In the genomic region with DNA sequence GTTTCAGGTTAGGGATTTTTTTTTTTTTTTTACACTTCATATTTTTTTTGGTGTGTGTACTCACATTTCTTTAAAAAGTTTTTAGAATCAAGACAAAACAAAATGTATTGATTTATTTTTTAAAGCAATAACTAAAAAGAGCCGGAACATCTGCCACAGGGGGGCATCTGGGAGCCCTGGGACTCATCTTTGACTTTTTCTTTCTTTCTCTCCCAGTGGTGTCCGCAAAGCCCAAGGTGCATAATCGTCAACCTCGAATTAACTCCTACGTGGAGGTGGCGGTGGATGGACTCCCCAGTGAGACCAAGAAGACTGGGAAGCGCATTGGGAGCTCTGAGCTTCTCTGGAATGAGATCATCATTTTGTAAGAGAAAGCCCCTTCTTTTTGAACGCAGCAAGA, we compare ENCODE assay signal across 12 cellular contexts. TPM values are rescaled to one million over a fixed set of nuclear protein-coding genes. Genes with fewer than 3 reads are reported as not detected.
A peak's percentile ranks its signal among the peaks of the same experiment; 100 is the strongest.
DNase-seq lines count a peak whose midpoint lies in the region; ATAC-seq, FAIRE-seq and TF ChIP-seq lines count a peak whose summit lies in the region.
"Had no signal": no experiment of that assay in that cellular context is flagged by ENCODE, and none has a peak within 500 bp of the region (broad histone marks: within the 10 kb centered on the region; RNA-seq: fewer than 3 reads in every experiment).

No MANE protein-coding gene starts in this region.

- no peaks in the 10 kb centered on the region for H4K20me1 ChIP-seq in HepG2 (ENCODE audit: insufficient read depth, low read length)

- FAIRE-seq in HepG2 (lab: Jason Lieb, UNC): no peak

- H3K9me3 ChIP-seq in HepG2 (ENCODE audit: low read length): no peaks in the 10 kb centered on the region
- H3K9me3 ChIP-seq in right lobe of liver: no peaks in the 10 kb centered on the region
- H3K9me3 ChIP-seq: colonic mucosa had no signal

- in situ Hi-C loops in HepG2 (cut with HindIII; ENCODE audit: extremely low pct_ligation_motif_present, low pct_unique_long_range_greater_than_20kb): loop anchor here (5.0 kb wide), 2 partner anchors 59 to 129 kb away; no protein-coding TSS in a partner anchor

- H3K36me3 ChIP-seq in HepG2 (replicated peaks in 1 of 2; ENCODE audit: control insufficient read depth in 1 of 2, insufficient read depth in 2 of 2, low read length in 2 of 2): peaks cover 16 to 43% of the 10 kb centered on the region in 2 experiments
- peaks cover 0 to 11% (median 7%) of the 10 kb centered on the region in 4 donors for H3K36me3 ChIP-seq in right lobe of liver

- no peak overlapping the region for H2AFZ ChIP-seq in HepG2 (ENCODE audit: low read length)

- CTCF ChIA-PET in HepG2 (lab: Yijun Ruan, JAX; ENCODE audit: low intra/inter-chr PET ratio, low total read pairs) (interaction anchor here (4.4 to 4.7 kb wide), 2 partner anchors 61 to 131 kb away, joined by 64 to 67 read pairs; no protein-coding TSS in a partner anchor), MCF 10A (lab: Yijun Ruan, JAX) (interaction anchor here (0.7 to 1.7 kb wide), 3 partner anchors 10 to 60 kb away, joined by 3 to 5 read pairs (median 4); no protein-coding TSS in a partner anchor)

- 93% methylated on average over 8 of the region's 8 CpGs for WGBS in HepG2 (ENCODE audit: low lambda C conversion rate)
- 82% methylated on average over 4 of the region's 8 CpGs for WGBS in right lobe of liver (ENCODE audit: insufficient coverage, low coverage, low lambda C conversion rate, missing lambda C conversion rate)

- no peaks in the 10 kb centered on the region for H3K27me3 Mint-ChIP-seq in stimulated activated naive CD8-positive, alpha-beta T cell treated with anti-CD3 and anti-CD28 coated beads, Interleukin-15, amount 100 ng/mL, for 72 hours
- H3K27me3 Mint-ChIP-seq in MCF 10A (ENCODE audit: insufficient read depth, unreplicated experiment): no peaks in the 10 kb centered on the region

- TF ChIP-seq RAD21 in HepG2 (CRISPR knock-in tag; IDR thresholded peaks at IDR 0.05): peak; percentile 32; the same call in 1 of the 2 replicates

- no peak for TF ChIP-seq EP300 in HepG2 (IDR thresholded peaks at IDR 0.05; ENCODE audit: low read depth in 2 of 2, low read length in 2 of 2)
- TF ChIP-seq EP300 in HepG2 (CRISPR knock-in tag; IDR thresholded peaks at IDR 0.05; ENCODE audit: borderline replicate concordance): no peak

- no peak overlapping the region for H3K4me3 ChIP-seq in HepG2 (replicated peaks in 1 of 3; ENCODE audit: insufficient read depth in 1 of 3, low read depth in 2 of 3, low read length in 3 of 3)
- no peak overlapping the region for H3K4me3 ChIP-seq in right lobe of liver
- no peak overlapping the region for H3K4me3 ChIP-seq in cardiac fibroblast (replicated peaks in 1 of 2; ENCODE audit: low read depth in 2 of 2, low read length in 2 of 2)
- H3K4me3 ChIP-seq: colonic mucosa had no signal

- BruUV-seq in HepG2 (replicated peaks; lab: Mats Ljungman, UMichigan) (no TSS peak), MCF 10A (replicated peaks; lab: Mats Ljungman, UMichigan) (no TSS peak)

- intact Hi-C loops in HepG2 (cut with micrococcal nuclease; ENCODE audit: unreplicated experiment) (no loop called here), right lobe of liver (cut with DNase I) (loop anchor here (5.0 kb wide), 2 partner anchors 129 to 134 kb away; no protein-coding TSS in a partner anchor), MCF 10A (cut with micrococcal nuclease) (no loop called here)

- TF ChIP-seq POLR2A in HepG2 (IDR thresholded peaks at IDR 0.05; ENCODE audit: insufficient read depth in 1 of 2, low read depth in 2 of 2, low read length in 2 of 2) (no peak), right lobe of liver (IDR thresholded peaks at IDR 0.05) (no peak)

- no peak overlapping the region for H3K27ac ChIP-seq in HepG2 (ENCODE audit: extremely low read length, insufficient read depth, low read length)
- H3K27ac ChIP-seq in right lobe of liver: no peak overlapping the region
- H3K27ac ChIP-seq: colonic mucosa had no signal

- no peaks in the 10 kb centered on the region for H3K4me1 Mint-ChIP-seq in stimulated activated naive CD8-positive, alpha-beta T cell treated with anti-CD3 and anti-CD28 coated beads, Interleukin-15, amount 100 ng/mL, for 72 hours
- peaks cover 6% of the 10 kb centered on the region for H3K4me1 Mint-ChIP-seq in MCF 10A (ENCODE audit: insufficient read depth, unreplicated experiment)
- H3K4me1 Mint-ChIP-seq: CD14-positive monocyte had no signal

- no peak overlapping the region for H3K9ac ChIP-seq in HepG2 (ENCODE audit: insufficient read depth, low read depth, low read length)

- POLR2A ChIA-PET in HepG2 (lab: Yijun Ruan, JAX): interaction anchor here (0.6 kb wide), 1 partner anchor 463 kb away, joined by 3 read pairs; no protein-coding TSS in a partner anchor
- POLR2A ChIA-PET in MCF 10A (lab: Yijun Ruan, JAX): interaction anchor here (0.7 kb wide), 1 partner anchor 70 kb away, joined by 3 read pairs; no protein-coding TSS in a partner anchor

- H3K4me3 Mint-ChIP-seq in stimulated activated naive CD8-positive, alpha-beta T cell treated with anti-CD3 and anti-CD28 coated beads, Interleukin-15, amount 100 ng/mL, for 72 hours: no peak overlapping the region
- H3K4me3 Mint-ChIP-seq in MCF 10A (ENCODE audit: unreplicated experiment): no peak overlapping the region
- H3K4me3 Mint-ChIP-seq: CD14-positive monocyte had no signal

- TF ChIP-seq CTCF in HepG2 (CRISPR knock-in tag; IDR thresholded peaks at IDR 0.05) (peak; percentile 43; the same call in 1 of the 2 replicates), right lobe of liver (IDR thresholded peaks at IDR 0.05) (peak in 1 of 4 donors; percentile 8), cardiac fibroblast (IDR thresholded peaks at IDR 0.05; ENCODE audit: low read depth, low read length) (peak; percentile 53), MCF 10A (IDR thresholded peaks at IDR 0.05; ENCODE audit: unreplicated experiment) (no peak)

- DNase-seq in HepG2 (ENCODE audit: low spot score) (no peak), right lobe of liver (no peak), cardiac fibroblast (ENCODE audit: low read depth in 2 of 2) (peak; percentile 20 to 34), lung microvascular endothelial cell (ENCODE audit: low read depth in 2 of 2) (peak; percentile 10 to 30), MCF 10A (ENCODE audit: unreplicated experiment) (no peak), NCI-H146 treated with DMSO at 0.1 percent for 48 hours (lab: John Stamatoyannopoulos, UW; ENCODE audit: unreplicated experiment) (no peak), NCI-H146 (lab: John Stamatoyannopoulos, UW) (no peak)
- no peak for DNase-seq in stimulated activated naive CD8-positive, alpha-beta T cell treated with anti-CD3 and anti-CD28 coated beads, Interleukin-15, amount 100 ng/mL, for 72 hours
- DNase-seq: colonic mucosa; NCI-H1092 treated with DMSO at 0.1 percent for 48 hours; stimulated activated CD4-positive, alpha-beta T cell treated with anti-CD3 and anti-CD28 coated beads, Interleukin-2, amount 100 ng/mL, for 48 hours had no signal

- H3K4me2 ChIP-seq in HepG2 (ENCODE audit: low read depth, low read length): no peak overlapping the region

- H3K27me3 ChIP-seq in HepG2 (ENCODE audit: control insufficient read depth in 1 of 2, insufficient read depth in 2 of 2, low read length in 2 of 2): no peaks in the 10 kb centered on the region
- H3K27me3 ChIP-seq in right lobe of liver: no peaks in the 10 kb centered on the region
- H3K27me3 ChIP-seq: colonic mucosa had no signal

- no peaks in the 10 kb centered on the region for H3K79me2 ChIP-seq in HepG2 (ENCODE audit: insufficient read depth, low read length)

- H3K36me3 Mint-ChIP-seq in MCF 10A (ENCODE audit: insufficient read depth, unreplicated experiment): peaks cover 22% of the 10 kb centered on the region

- ATAC-seq in HepG2 (no peak), right lobe of liver (no peak)
- no peak for ATAC-seq in stimulated activated naive CD8-positive, alpha-beta T cell treated with anti-CD3 and anti-CD28 coated beads, Interleukin-15, amount 100 ng/mL, for 72 hours

- no peaks in the 10 kb centered on the region for H3K9me3 Mint-ChIP-seq in stimulated activated naive CD8-positive, alpha-beta T cell treated with anti-CD3 and anti-CD28 coated beads, Interleukin-15, amount 100 ng/mL, for 72 hours
- H3K9me3 Mint-ChIP-seq in MCF 10A (ENCODE audit: unreplicated experiment): no peaks in the 10 kb centered on the region
- H3K9me3 Mint-ChIP-seq: CD14-positive monocyte had no signal

- H3K27ac Mint-ChIP-seq in stimulated activated naive CD8-positive, alpha-beta T cell treated with anti-CD3 and anti-CD28 coated beads, Interleukin-15, amount 100 ng/mL, for 72 hours: no peak overlapping the region
- H3K27ac Mint-ChIP-seq in MCF 10A (ENCODE audit: low read depth, unreplicated experiment): no peak overlapping the region

- H3K4me1 ChIP-seq in HepG2 (ENCODE audit: insufficient read depth, low read length) (no peaks in the 10 kb centered on the region; the same call in 1 of the 2 replicates), right lobe of liver (no peaks in the 10 kb centered on the region)
- H3K4me1 ChIP-seq: colonic mucosa had no signal

RNA-seq across cellular contexts. Expression of a gene that starts 36.3 kb away (rescaled TPM):
- total RNA-seq in HepG2 (2016; rRNA removed; fragmentation: Illumina TruSeq; extraction: Trizol): 28.2 and 31.9 TPM in 2 replicates
- total RNA-seq in HepG2 (2016; cell fraction: cytosol; rRNA removed; fragmentation: Illumina TruSeq; extraction: Trizol; ENCODE audit: low read depth): 18.6 and 20.3 TPM in 2 replicates
- 25.4 and 28.2 TPM in 2 replicates for total RNA-seq in HepG2 (2016; cell fraction: insoluble cytoplasmic fraction; rRNA removed; fragmentation: Illumina TruSeq; extraction: Trizol)
- total RNA-seq in HepG2 (2016; cell fraction: membrane; rRNA removed; fragmentation: Illumina TruSeq; extraction: Trizol): 17.7 and 18.1 TPM in 2 replicates
- total RNA-seq in HepG2 (2016; cell fraction: nucleus; rRNA removed; fragmentation: Illumina TruSeq; extraction: Trizol): 36.0 and 41.1 TPM in 2 replicates
- polyA plus RNA-seq in HepG2 (2011; rRNA removed): 11.4 and 13.6 TPM in 2 replicates
- 7.5 and 8.1 TPM in 2 replicates for polyA plus RNA-seq in HepG2 (2011; cell fraction: cytosol; rRNA removed)
- polyA plus RNA-seq in HepG2 (2011; cell fraction: nucleus; rRNA removed): 45.3 and 46.4 TPM in 2 replicates
- polyA plus RNA-seq in HepG2 (2012): 25.4 and 26.4 TPM in 2 replicates
- 3.6 and 3.7 TPM in 2 replicates for polyA plus RNA-seq in HepG2 (2016; cell fraction: cytosol; fragmentation: Illumina TruSeq; extraction: Trizol; ENCODE audit: low read depth)
- polyA plus RNA-seq in HepG2 (2016; cell fraction: insoluble cytoplasmic fraction; fragmentation: Illumina TruSeq; extraction: Trizol; ENCODE audit: low read depth): 23.4 and 32.9 TPM in 2 replicates
- 9.8 and 10.7 TPM in 2 replicates for polyA plus RNA-seq in HepG2 (2016; cell fraction: membrane; fragmentation: Illumina TruSeq; extraction: Trizol; ENCODE audit: low read depth)
- 61.5 and 63.2 TPM in 2 replicates for polyA plus RNA-seq in HepG2 (2016; cell fraction: nucleus; fragmentation: Illumina TruSeq; extraction: Trizol; ENCODE audit: insufficient read depth, low read depth)
- polyA minus RNA-seq in HepG2 (2011; rRNA and poly(A)+ RNA removed; ENCODE audit: low replicate concordance): 17.8 and 29.5 TPM in 2 replicates
- 12.8 and 16.9 TPM in 2 replicates for polyA minus RNA-seq in HepG2 (2011; cell fraction: cytosol; rRNA and poly(A)+ RNA removed)
- polyA minus RNA-seq in HepG2 (2011; cell fraction: nucleus; rRNA and poly(A)+ RNA removed): 37.2 and 39.9 TPM in 2 replicates
- total RNA-seq in right lobe of liver: 10 to 100 TPM; 18.1 to 24.6 (median 22.4) TPM
- total RNA-seq in lung microvascular endothelial cell: 15.1 and 16.6 TPM in 2 replicates
- total RNA-seq in MCF 10A (2022): 29.3 and 30.4 TPM in 2 replicates

RNA-seq across cellular contexts. Expression of a gene that starts 43.7 kb away (rescaled TPM):
- total RNA-seq in HepG2 (2016; rRNA removed; fragmentation: Illumina TruSeq; extraction: Trizol) (47.1 and 83.5 TPM in 2 replicates), right lobe of liver (10 to 100 TPM; 15.5 to 19.5 (median 16.6) TPM), lung microvascular endothelial cell (12.7 and 17.4 TPM in 2 replicates), MCF 10A (2022) (73.3 and 110 TPM in 2 replicates)
- total RNA-seq in HepG2 (2016; cell fraction: cytosol; rRNA removed; fragmentation: Illumina TruSeq; extraction: Trizol; ENCODE audit: low read depth): 30.5 and 33.0 TPM in 2 replicates
- 48.8 and 85.3 TPM in 2 replicates for total RNA-seq in HepG2 (2016; cell fraction: insoluble cytoplasmic fraction; rRNA removed; fragmentation: Illumina TruSeq; extraction: Trizol)
- 54.4 and 54.7 TPM in 2 replicates for total RNA-seq in HepG2 (2016; cell fraction: membrane; rRNA removed; fragmentation: Illumina TruSeq; extraction: Trizol)
- 37.1 and 40.2 TPM in 2 replicates for total RNA-seq in HepG2 (2016; cell fraction: nucleus; rRNA removed; fragmentation: Illumina TruSeq; extraction: Trizol)
- polyA plus RNA-seq in HepG2 (2011; rRNA removed): 159 and 162 TPM in 2 replicates
- 187 and 245 TPM in 2 replicates for polyA plus RNA-seq in HepG2 (2011; cell fraction: cytosol; rRNA removed)
- 97.8 and 101 TPM in 2 replicates for polyA plus RNA-seq in HepG2 (2011; cell fraction: nucleus; rRNA removed)
- polyA plus RNA-seq in HepG2 (2012): 151 and 164 TPM in 2 replicates
- polyA plus RNA-seq in HepG2 (2016; cell fraction: cytosol; fragmentation: Illumina TruSeq; extraction: Trizol; ENCODE audit: low read depth): 53.6 and 57.2 TPM in 2 replicates
- 224 and 233 TPM in 2 replicates for polyA plus RNA-seq in HepG2 (2016; cell fraction: insoluble cytoplasmic fraction; fragmentation: Illumina TruSeq; extraction: Trizol; ENCODE audit: low read depth)
- polyA plus RNA-seq in HepG2 (2016; cell fraction: membrane; fragmentation: Illumina TruSeq; extraction: Trizol; ENCODE audit: low read depth): 81.4 and 91.5 TPM in 2 replicates
- 100 and 106 TPM in 2 replicates for polyA plus RNA-seq in HepG2 (2016; cell fraction: nucleus; fragmentation: Illumina TruSeq; extraction: Trizol; ENCODE audit: insufficient read depth, low read depth)
- polyA minus RNA-seq in HepG2 (2011; rRNA and poly(A)+ RNA removed; ENCODE audit: low replicate concordance): 115 and 322 TPM in 2 replicates
- polyA minus RNA-seq in HepG2 (2011; cell fraction: cytosol; rRNA and poly(A)+ RNA removed): 172 TPM in 2 replicates
- 70.4 and 93.7 TPM in 2 replicates for polyA minus RNA-seq in HepG2 (2011; cell fraction: nucleus; rRNA and poly(A)+ RNA removed)

Comparison
In these comparisons a context has a peak if more than half of its experiments do, and no peak if none do; other contexts are left out.
1. intact Hi-C loops: an anchor here in right lobe of liver (5.0 kb wide); none called in HepG2 and MCF 10A.
2. DNase-seq: peak in cardiac fibroblast (2 of 2) and lung microvascular endothelial cell (2 of 2); none in HepG2 (single experiment), right lobe of liver (0 of 3), stimulated activated naive CD8-positive, alpha-beta T cell treated with anti-CD3 and anti-CD28 coated beads, Interleukin-15, amount 100 ng/mL, for 72 hours (0 of 2), MCF 10A (single experiment), NCI-H146 treated with DMSO at 0.1 percent for 48 hours (single experiment) and NCI-H146 (single experiment).